In the genomic region with DNA sequence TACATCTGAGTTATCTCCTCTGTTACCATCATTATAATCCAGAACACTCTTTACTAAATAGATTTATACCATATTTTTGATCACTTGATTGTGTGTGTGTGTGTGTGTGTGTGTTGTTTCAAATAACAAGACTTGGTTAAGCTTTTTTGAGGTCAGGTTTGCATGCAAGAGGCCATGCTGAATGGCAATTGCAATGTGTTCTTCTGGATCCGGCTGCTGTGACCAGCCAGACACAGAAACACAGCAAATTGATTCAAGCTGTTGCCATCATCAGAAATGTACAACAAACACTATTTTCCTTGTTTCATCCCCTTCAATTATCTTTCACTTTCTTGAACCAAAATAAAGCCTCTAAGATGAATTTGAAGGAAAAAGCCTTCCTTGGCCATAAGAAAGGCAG, we compare ENCODE assay signal across 15 cellular contexts. TPM values are rescaled to one million over a fixed set of nuclear protein-coding genes. Genes with fewer than 3 reads are reported as not detected.
DNase-seq lines count a peak whose midpoint lies in the region; ATAC-seq and TF ChIP-seq lines count a peak whose summit lies in the region.
"Had no signal": no experiment of that assay in that cellular context is flagged by ENCODE, and none has a peak within 500 bp of the region (broad histone marks: within the 10 kb centered on the region; RNA-seq: fewer than 3 reads in every experiment).

No MANE protein-coding gene starts in this region.

- no peak overlapping the region for H3K9ac ChIP-seq in subcutaneous abdominal adipose tissue (ENCODE audit: low read length in 5 of 5)

- no peak overlapping the region for H2AFZ ChIP-seq in hepatocyte

- H3K27ac Mint-ChIP-seq in WTC11: peak overlapping the region; percentile 93
- H3K27ac Mint-ChIP-seq: activated naive CD4-positive, alpha-beta T cell treated with anti-CD3 and anti-CD28 coated beads, Interleukin-2, amount 50 U/mL, for 24 hours; stimulated activated naive CD8-positive, alpha-beta T cell treated with anti-CD3 and anti-CD28 coated beads, Interleukin-15, Interleukin-2, amounts not matched to agents 100 ng/mL and 50 ng/mL, for 24 hours had no signal

- ATAC-seq in WTC11: no peak

- CTCF ChIA-PET in WTC11 (lab: Charles Lee): interaction anchor here (0.8 to 7.0 kb wide), 5 partner anchors 13 to 123 kb away, joined by 3 to 84 read pairs (median 31); no protein-coding TSS in a partner anchor

- no peaks in the 10 kb centered on the region for H3K9me2 ChIP-seq in hepatocyte (replicated peaks; ENCODE audit: insufficient read depth)

- in situ Hi-C loops in ACHN (cut with HindIII; ENCODE audit: low pct_ligation_motif_present, low pct_unique_long_range_greater_than_20kb, low sequenced_read_pairs): loop anchor here (25.0 kb wide), 1 partner anchor 106 kb away; no protein-coding TSS in a partner anchor

- H3K4me3 ChIP-seq in hepatocyte: no peak overlapping the region
- peak overlapping the region in 1 of 5 donors; percentile 45 for H3K4me3 ChIP-seq in subcutaneous abdominal adipose tissue (ENCODE audit: low read depth in 1 of 5, low read length in 5 of 5)
- no peak overlapping the region for H3K4me3 ChIP-seq in BE2C (ENCODE audit: low read depth, low read length)

- H3K9me3 ChIP-seq in hepatocyte (ENCODE audit: low read depth) (no peaks in the 10 kb centered on the region), subcutaneous abdominal adipose tissue (ENCODE audit: control insufficient read depth in 5 of 5, low read length in 5 of 5) (peaks cover 0 to 5% (median 0%) of the 10 kb centered on the region in 5 donors), BE2C (no peaks in the 10 kb centered on the region)

- POLR2A ChIA-PET in WTC11 (lab: Charles Lee): interaction anchor here (0.7 kb wide), 1 partner anchor 18 kb away, joined by 3 read pairs; no protein-coding TSS in a partner anchor

- 55% methylated on average over 1 of the region's 1 CpG for WGBS in hepatocyte (ENCODE audit: low lambda C conversion rate, missing lambda C conversion rate)

- no peaks in the 10 kb centered on the region for H4K20me1 ChIP-seq in hepatocyte (ENCODE audit: insufficient read depth, poor library complexity, severe bottlenecking)

- H3K79me2 ChIP-seq in hepatocyte: peaks cover 25% of the 10 kb centered on the region

- H3K4me2 ChIP-seq in hepatocyte: peak overlapping the region; percentile 35

- peaks cover 12% of the 10 kb centered on the region for H3K36me3 Mint-ChIP-seq in WTC11
- H3K36me3 Mint-ChIP-seq: activated naive CD4-positive, alpha-beta T cell treated with anti-CD3 and anti-CD28 coated beads, Interleukin-2, amount 50 U/mL, for 24 hours had no signal

- H3K27ac ChIP-seq in hepatocyte (peak overlapping the region; percentile 89), subcutaneous abdominal adipose tissue (ENCODE audit: low read depth, low read length) (peak overlapping the region; percentile 71)

- no peak for TF ChIP-seq CTCF in WTC11 (IDR thresholded peaks at IDR 0.05)
- no peak for TF ChIP-seq CTCF in hepatocyte (IDR thresholded peaks at IDR 0.05; ENCODE audit: poor library complexity)
- TF ChIP-seq CTCF in BE2C (IDR thresholded peaks at IDR 0.05; ENCODE audit: low read depth, low read length): no peak

- H3K27me3 Mint-ChIP-seq in WTC11 (ENCODE audit: low read depth): no peaks in the 10 kb centered on the region; the same call in 1 of the 2 replicates

- peaks cover 18% of the 10 kb centered on the region for H3K4me1 ChIP-seq in hepatocyte (ENCODE audit: insufficient read depth)
- peaks cover 1 to 45% (median 35%) of the 10 kb centered on the region in 5 donors for H3K4me1 ChIP-seq in subcutaneous abdominal adipose tissue (ENCODE audit: control insufficient read depth in 5 of 5, insufficient read depth in 5 of 5, low read length in 5 of 5)
- peaks cover 20% of the 10 kb centered on the region for H3K4me1 ChIP-seq in BE2C

- H3K36me3 ChIP-seq in hepatocyte (replicated peaks; ENCODE audit: insufficient read depth, low read depth) (no peaks in the 10 kb centered on the region), subcutaneous abdominal adipose tissue (ENCODE audit: control insufficient read depth in 5 of 5, insufficient read depth in 5 of 5, low read length in 5 of 5) (no peaks in the 10 kb centered on the region), BE2C (no peaks in the 10 kb centered on the region)

- H3K9me3 Mint-ChIP-seq in WTC11: peaks cover 15% of the 10 kb centered on the region
- H3K9me3 Mint-ChIP-seq: activated naive CD4-positive, alpha-beta T cell treated with anti-CD3 and anti-CD28 coated beads, Interleukin-2, amount 50 U/mL, for 24 hours; stimulated activated naive CD8-positive, alpha-beta T cell treated with anti-CD3 and anti-CD28 coated beads, Interleukin-15, Interleukin-2, amounts not matched to agents 100 ng/mL and 50 ng/mL, for 24 hours had no signal

- peak overlapping the region; percentile 96; the same call in 1 of the 2 replicates for H3K4me3 Mint-ChIP-seq in WTC11
- H3K4me3 Mint-ChIP-seq: stimulated activated naive CD8-positive, alpha-beta T cell treated with anti-CD3 and anti-CD28 coated beads, Interleukin-15, Interleukin-2, amounts not matched to agents 100 ng/mL and 50 ng/mL, for 24 hours had no signal

- H3K4me1 Mint-ChIP-seq in WTC11: peaks cover 65% of the 10 kb centered on the region

- H3K27me3 ChIP-seq in hepatocyte: no peaks in the 10 kb centered on the region
- H3K27me3 ChIP-seq in subcutaneous abdominal adipose tissue (ENCODE audit: control insufficient read depth in 5 of 5, insufficient read depth in 4 of 5, low read length in 5 of 5): peaks cover 4 to 19% (median 13%) of the 10 kb centered on the region in 5 donors
- no peaks in the 10 kb centered on the region for H3K27me3 ChIP-seq in BE2C

- DNase-seq in NCI-H2227 (lab: John Stamatoyannopoulos, UW; ENCODE audit: unreplicated experiment) (peak; percentile 9), NCI-H2227 treated with DMSO at 0.1 percent for 48 hours (lab: John Stamatoyannopoulos, UW) (no peak), WTC11 (ENCODE audit: low spot score) (no peak), hepatocyte (ENCODE audit: low spot score) (no peak), ureter (ENCODE audit: low spot score) (no peak), ACHN (no peak), BE2C (no peak)
- DNase-seq: 8988T, NCI-H1092, NCI-H2171 treated with DMSO at 0.1 percent for 48 hours, OCI-M1, SW 1271 had no signal

TF ChIP-seq in WTC11, 78 proteins besides CTCF, POLR2A, EP300 and RAD21 (continues in another document):
- no peak for TF ChIP-seq MXD4 (CRISPR knock-in tag; IDR thresholded peaks at IDR 0.05; ENCODE audit: borderline replicate concordance)
- TF ChIP-seq ZNF121 (CRISPR knock-in tag; IDR thresholded peaks at IDR 0.05): no peak
- TF ChIP-seq NR2C2 (CRISPR knock-in tag; IDR thresholded peaks at IDR 0.05): no peak
- no peak for TF ChIP-seq NFE2L1 (CRISPR knock-in tag; IDR thresholded peaks at IDR 0.05)
- TF ChIP-seq, protein P1, sequence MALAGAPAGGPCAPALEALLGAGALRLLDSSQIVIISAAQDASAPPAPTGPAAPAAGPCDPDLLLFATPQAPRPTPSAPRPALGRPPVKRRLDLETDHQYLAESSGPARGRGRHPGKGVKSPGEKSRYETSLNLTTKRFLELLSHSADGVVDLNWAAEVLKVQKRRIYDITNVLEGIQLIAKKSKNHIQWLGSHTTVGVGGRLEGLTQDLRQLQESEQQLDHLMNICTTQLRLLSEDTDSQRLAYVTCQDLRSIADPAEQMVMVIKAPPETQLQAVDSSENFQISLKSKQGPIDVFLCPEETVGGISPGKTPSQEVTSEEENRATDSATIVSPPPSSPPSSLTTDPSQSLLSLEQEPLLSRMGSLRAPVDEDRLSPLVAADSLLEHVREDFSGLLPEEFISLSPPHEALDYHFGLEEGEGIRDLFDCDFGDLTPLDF (CRISPR knock-in tag; IDR thresholded peaks at IDR 0.05): no peak
- no peak for TF ChIP-seq SMAD4 (CRISPR knock-in tag; IDR thresholded peaks at IDR 0.05)
- TF ChIP-seq, protein P2, sequence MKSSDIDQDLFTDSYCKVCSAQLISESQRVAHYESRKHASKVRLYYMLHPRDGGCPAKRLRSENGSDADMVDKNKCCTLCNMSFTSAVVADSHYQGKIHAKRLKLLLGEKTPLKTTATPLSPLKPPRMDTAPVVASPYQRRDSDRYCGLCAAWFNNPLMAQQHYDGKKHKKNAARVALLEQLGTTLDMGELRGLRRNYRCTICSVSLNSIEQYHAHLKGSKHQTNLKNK (CRISPR knock-in tag; IDR thresholded peaks at IDR 0.05): no peak
- TF ChIP-seq RELA (CRISPR knock-in tag; IDR thresholded peaks at IDR 0.05; ENCODE audit: borderline replicate concordance): no peak
- no peak for TF ChIP-seq ZNF317 (CRISPR knock-in tag; IDR thresholded peaks at IDR 0.05; ENCODE audit: borderline replicate concordance, low read depth)
- no peak for TF ChIP-seq TEAD4 (CRISPR knock-in tag; IDR thresholded peaks at IDR 0.05)
- TF ChIP-seq, protein P3, sequence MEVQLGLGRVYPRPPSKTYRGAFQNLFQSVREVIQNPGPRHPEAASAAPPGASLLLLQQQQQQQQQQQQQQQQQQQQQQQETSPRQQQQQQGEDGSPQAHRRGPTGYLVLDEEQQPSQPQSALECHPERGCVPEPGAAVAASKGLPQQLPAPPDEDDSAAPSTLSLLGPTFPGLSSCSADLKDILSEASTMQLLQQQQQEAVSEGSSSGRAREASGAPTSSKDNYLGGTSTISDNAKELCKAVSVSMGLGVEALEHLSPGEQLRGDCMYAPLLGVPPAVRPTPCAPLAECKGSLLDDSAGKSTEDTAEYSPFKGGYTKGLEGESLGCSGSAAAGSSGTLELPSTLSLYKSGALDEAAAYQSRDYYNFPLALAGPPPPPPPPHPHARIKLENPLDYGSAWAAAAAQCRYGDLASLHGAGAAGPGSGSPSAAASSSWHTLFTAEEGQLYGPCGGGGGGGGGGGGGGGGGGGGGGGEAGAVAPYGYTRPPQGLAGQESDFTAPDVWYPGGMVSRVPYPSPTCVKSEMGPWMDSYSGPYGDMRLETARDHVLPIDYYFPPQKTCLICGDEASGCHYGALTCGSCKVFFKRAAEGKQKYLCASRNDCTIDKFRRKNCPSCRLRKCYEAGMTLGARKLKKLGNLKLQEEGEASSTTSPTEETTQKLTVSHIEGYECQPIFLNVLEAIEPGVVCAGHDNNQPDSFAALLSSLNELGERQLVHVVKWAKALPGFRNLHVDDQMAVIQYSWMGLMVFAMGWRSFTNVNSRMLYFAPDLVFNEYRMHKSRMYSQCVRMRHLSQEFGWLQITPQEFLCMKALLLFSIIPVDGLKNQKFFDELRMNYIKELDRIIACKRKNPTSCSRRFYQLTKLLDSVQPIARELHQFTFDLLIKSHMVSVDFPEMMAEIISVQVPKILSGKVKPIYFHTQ (CRISPR knock-in tag; IDR thresholded peaks at IDR 0.05): no peak

RNA-seq across cellular contexts. Expression of a gene that starts 54.0 kb away (rescaled TPM):
- total RNA-seq in WTC11 (2021) (329 to 358 TPM (median 338 TPM) in 3 replicates), hepatocyte (70.4 and 78.0 TPM in 2 replicates), ureter (130 TPM)
- 24.9 and 35.7 TPM in 2 replicates for polyA plus RNA-seq in hepatocyte
- 306 TPM for polyA plus RNA-seq in BE2C (2012; ENCODE audit: insufficient read depth, insufficient read length, low read depth)
